Comparison of ENCODE assay signal across 10 cellular contexts in genomic region chr7:151432658-151433521, GRCh38. TPM values are rescaled to one million over a fixed set of nuclear protein-coding genes. Genes with fewer than 3 reads are reported as not detected.
DNase-seq lines count a peak whose midpoint lies in the region; ATAC-seq and TF ChIP-seq lines count a peak whose summit lies in the region.
"Had no signal": no experiment of that assay in that cellular context is flagged by ENCODE, and none has a peak within 500 bp of the region (broad histone marks: within the 10 kb centered on the region; RNA-seq: fewer than 3 reads in every experiment).

No MANE protein-coding gene starts in this region.

- no peak overlapping the region for H3K4me3 ChIP-seq in mucosa of descending colon
- no peak overlapping the region for H3K4me3 ChIP-seq in prostate gland
- H3K4me3 ChIP-seq: thoracic aorta had no signal

- H3K27me3 ChIP-seq in prostate gland (replicated peaks; ENCODE audit: insufficient read depth) = no peaks in the 10 kb centered on the region

- no peaks in the 10 kb centered on the region for H3K36me3 ChIP-seq in mucosa of descending colon (ENCODE audit: low read depth)
- no peaks in the 10 kb centered on the region for H3K36me3 ChIP-seq in prostate gland
- H3K36me3 ChIP-seq: thoracic aorta had no signal

- WGBS in prostate gland = 60% methylated on average over 14 of the region's 14 CpGs

- DNase-seq in activated CD4-positive, alpha-beta T cell treated with anti-CD3 and anti-CD28 coated beads, Interleukin-2, amount 50 U/mL, for 48 hours = peak; percentile 66 to 73
- DNase-seq in mucosa of descending colon = no peak
- DNase-seq in cerebellar cortex (ENCODE audit: low spot score) = no peak
- DNase-seq in prostate gland (ENCODE audit: low spot score) = no peak
- no peak for DNase-seq in Ammon's horn (ENCODE audit: low spot score)
- DNase-seq in NCI-H1417 (lab: John Stamatoyannopoulos, UW) = no peak

- no peak overlapping the region for H3K27ac ChIP-seq in prostate gland
- H3K27ac ChIP-seq: thoracic aorta had no signal

- TF ChIP-seq CTCF in mucosa of descending colon (IDR thresholded peaks at IDR 0.05) = no peak
- TF ChIP-seq CTCF in prostate gland (IDR thresholded peaks at IDR 0.05) = peak in 1 of 4 experiments; percentile 10

- no peak for TF ChIP-seq POLR2A in prostate gland (IDR thresholded peaks at IDR 0.05)

- H3K4me1 ChIP-seq in mucosa of descending colon (ENCODE audit: low read depth) (no peaks in the 10 kb centered on the region), prostate gland (replicated peaks) (no peaks in the 10 kb centered on the region)

- H3K9me3 ChIP-seq in mucosa of descending colon (no peaks in the 10 kb centered on the region), prostate gland (no peaks in the 10 kb centered on the region)
- H3K9me3 ChIP-seq: thoracic aorta had no signal

- ATAC-seq in GM18498 (IDR thresholded peaks at IDR 0.05; ENCODE audit: unreplicated experiment) = peak; percentile 80
- ATAC-seq in HG02623 (IDR thresholded peaks at IDR 0.05; ENCODE audit: unreplicated experiment) = peak; percentile 71
- peak; percentile 26 for ATAC-seq in mucosa of descending colon

- intact Hi-C loops in mucosa of descending colon (cut with DNase I, micrococcal nuclease) (no loop called here), prostate gland (cut with DNase I) (no loop called here)

RNA-seq across cellular contexts. Expression of gene CRYGN, which starts 7.1 kb away (rescaled TPM):
- total RNA-seq in mucosa of descending colon (under 1 TPM in 1 of 3 donors, not detected in 2; 0.51 TPM), prostate gland (not detected)
- total RNA-seq: LHCN-M2 had no signal

RNA-seq across cellular contexts. Expression of gene WDR86, which starts 23.1 kb away (rescaled TPM):
- total RNA-seq in mucosa of descending colon (10 to 100 TPM in 1 of 3 donors, 1 to 10 TPM in 1, under 1 TPM in 1; 0.38 to 16.6 (median 1.2) TPM), prostate gland (10 to 100 TPM in 1 of 2 donors, 1 to 10 TPM in 1; 3.6 to 12.8 TPM)

Comparison
In these comparisons a context has a peak if more than half of its experiments do, and no peak if none do; other contexts are left out.
1. ATAC-seq: peak in every context shown above with its lines; median percentile 80 in GM18498; 71 in HG02623; 26 in mucosa of descending colon.
2. DNase-seq: peak in activated CD4-positive, alpha-beta T cell treated with anti-CD3 and anti-CD28 coated beads, Interleukin-2, amount 50 U/mL, for 48 hours (2 of 2); none in mucosa of descending colon (0 of 3), cerebellar cortex (single experiment), prostate gland (single experiment), Ammon's horn (single experiment) and NCI-H1417 (0 of 3).